ENCODE assay signal across 2 cellular contexts in the genomic region with DNA sequence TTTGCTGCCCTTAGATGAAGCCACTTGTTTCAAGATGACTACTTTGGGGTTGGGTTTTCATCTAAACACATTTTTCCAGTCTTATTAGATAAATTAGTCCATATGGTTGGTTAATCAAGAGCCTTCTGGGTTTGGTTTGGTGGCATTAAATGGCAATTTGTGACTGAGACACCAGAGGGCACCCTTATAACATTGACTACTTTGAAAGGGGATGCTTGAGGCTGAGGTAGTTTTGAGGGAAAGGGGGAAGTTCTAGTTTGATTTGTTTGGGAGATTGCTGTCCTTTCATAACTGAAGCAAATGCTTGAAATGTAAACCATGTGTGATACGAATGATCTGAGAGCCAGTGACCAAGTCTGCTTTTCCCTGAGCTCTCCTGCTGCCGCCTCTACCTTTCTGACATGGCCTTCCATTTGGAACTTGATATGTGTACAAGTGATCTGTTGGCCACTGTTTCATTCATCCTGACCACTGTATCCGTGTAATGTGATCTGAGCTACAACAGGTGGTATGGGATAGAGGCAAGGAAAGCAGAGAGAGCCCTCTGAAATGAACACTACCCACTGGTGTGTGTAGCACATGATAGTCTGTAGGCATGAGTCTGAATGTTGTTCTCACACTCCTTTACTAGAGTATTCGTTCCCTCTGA.
TF ChIP-seq lines count a peak whose summit lies in the region.

No MANE protein-coding gene starts in this region.

TF ChIP-seq in HEK293T, 16 proteins besides CTCF, POLR2A, EP300 and RAD21 (continued from another document):
- TF ChIP-seq, protein P1, sequence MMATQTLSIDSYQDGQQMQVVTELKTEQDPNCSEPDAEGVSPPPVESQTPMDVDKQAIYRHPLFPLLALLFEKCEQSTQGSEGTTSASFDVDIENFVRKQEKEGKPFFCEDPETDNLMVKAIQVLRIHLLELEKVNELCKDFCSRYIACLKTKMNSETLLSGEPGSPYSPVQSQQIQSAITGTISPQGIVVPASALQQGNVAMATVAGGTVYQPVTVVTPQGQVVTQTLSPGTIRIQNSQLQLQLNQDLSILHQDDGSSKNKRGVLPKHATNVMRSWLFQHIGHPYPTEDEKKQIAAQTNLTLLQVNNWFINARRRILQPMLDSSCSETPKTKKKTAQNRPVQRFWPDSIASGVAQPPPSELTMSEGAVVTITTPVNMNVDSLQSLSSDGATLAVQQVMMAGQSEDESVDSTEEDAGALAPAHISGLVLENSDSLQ (IDR thresholded peaks at IDR 0.05): no peak
- no peak for TF ChIP-seq ZNF384 (IDR thresholded peaks at IDR 0.05)
- no peak for TF ChIP-seq FOXM1 (IDR thresholded peaks at IDR 0.05; ENCODE audit: borderline replicate concordance)
- TF ChIP-seq LEF1 (IDR thresholded peaks at IDR 0.05; ENCODE audit: borderline replicate concordance): no peak
- no peak for TF ChIP-seq BHLHE40 (IDR thresholded peaks at IDR 0.05; ENCODE audit: borderline replicate concordance)
- TF ChIP-seq ARNT (IDR thresholded peaks at IDR 0.05): no peak
- no peak for TF ChIP-seq SUZ12 (IDR thresholded peaks at IDR 0.05)
TF ChIP-seq in HEK293T: peak in this region for 0.

TF ChIP-seq in GM12878, 131 proteins besides CTCF, POLR2A, EP300 and RAD21:
- TF ChIP-seq, protein P2, sequence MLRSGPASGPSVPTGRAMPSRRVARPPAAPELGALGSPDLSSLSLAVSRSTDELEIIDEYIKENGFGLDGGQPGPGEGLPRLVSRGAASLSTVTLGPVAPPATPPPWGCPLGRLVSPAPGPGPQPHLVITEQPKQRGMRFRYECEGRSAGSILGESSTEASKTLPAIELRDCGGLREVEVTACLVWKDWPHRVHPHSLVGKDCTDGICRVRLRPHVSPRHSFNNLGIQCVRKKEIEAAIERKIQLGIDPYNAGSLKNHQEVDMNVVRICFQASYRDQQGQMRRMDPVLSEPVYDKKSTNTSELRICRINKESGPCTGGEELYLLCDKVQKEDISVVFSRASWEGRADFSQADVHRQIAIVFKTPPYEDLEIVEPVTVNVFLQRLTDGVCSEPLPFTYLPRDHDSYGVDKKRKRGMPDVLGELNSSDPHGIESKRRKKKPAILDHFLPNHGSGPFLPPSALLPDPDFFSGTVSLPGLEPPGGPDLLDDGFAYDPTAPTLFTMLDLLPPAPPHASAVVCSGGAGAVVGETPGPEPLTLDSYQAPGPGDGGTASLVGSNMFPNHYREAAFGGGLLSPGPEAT (IDR thresholded peaks at IDR 0.05; ENCODE audit: low read depth): peak; percentile 20; the same call in 1 of the 2 replicates
- TF ChIP-seq HDAC6 (IDR thresholded peaks at IDR 0.05; ENCODE audit: unreplicated experiment): no peak
- TF ChIP-seq SMC3 (IDR thresholded peaks at IDR 0.05; ENCODE audit: borderline replicate concordance, low read length): peak; percentile 98
- no peak for TF ChIP-seq GABPA (IDR thresholded peaks at IDR 0.05; ENCODE audit: low read depth)
- no peak for TF ChIP-seq EED (IDR thresholded peaks at IDR 0.05; ENCODE audit: low read depth)
- 0 out of 2 replicates have a peak, but pooled peaks have one; percentile 22 for TF ChIP-seq HDGF (IDR thresholded peaks at IDR 0.05)
- TF ChIP-seq NFXL1 (IDR thresholded peaks at IDR 0.05; ENCODE audit: borderline replicate concordance): no peak
- no peak for TF ChIP-seq SUZ12 (IDR thresholded peaks at IDR 0.05; ENCODE audit: unreplicated experiment)
- no peak for TF ChIP-seq CREB1 (IDR thresholded peaks at IDR 0.05; ENCODE audit: low read depth)
- TF ChIP-seq HCFC1 (IDR thresholded peaks at IDR 0.05; ENCODE audit: low read length): no peak
- TF ChIP-seq YY1 (IDR thresholded peaks at IDR 0.05; ENCODE audit: low read depth, low read length): peak; percentile 49; the same call in 1 of the 2 replicates
- TF ChIP-seq ESRRA (IDR thresholded peaks at IDR 0.05; ENCODE audit: low read length): no peak
- TF ChIP-seq STAT1 (conservative IDR thresholded peaks at IDR 0.05): no peak
- TF ChIP-seq, protein P3, sequence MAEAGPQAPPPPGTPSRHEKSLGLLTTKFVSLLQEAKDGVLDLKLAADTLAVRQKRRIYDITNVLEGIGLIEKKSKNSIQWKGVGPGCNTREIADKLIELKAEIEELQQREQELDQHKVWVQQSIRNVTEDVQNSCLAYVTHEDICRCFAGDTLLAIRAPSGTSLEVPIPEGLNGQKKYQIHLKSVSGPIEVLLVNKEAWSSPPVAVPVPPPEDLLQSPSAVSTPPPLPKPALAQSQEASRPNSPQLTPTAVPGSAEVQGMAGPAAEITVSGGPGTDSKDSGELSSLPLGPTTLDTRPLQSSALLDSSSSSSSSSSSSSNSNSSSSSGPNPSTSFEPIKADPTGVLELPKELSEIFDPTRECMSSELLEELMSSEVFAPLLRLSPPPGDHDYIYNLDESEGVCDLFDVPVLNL (IDR thresholded peaks at IDR 0.05; ENCODE audit: low read depth, low read length): no peak
- no peak for TF ChIP-seq ZNF207 (IDR thresholded peaks at IDR 0.05; ENCODE audit: borderline replicate concordance)
- TF ChIP-seq, protein P4, sequence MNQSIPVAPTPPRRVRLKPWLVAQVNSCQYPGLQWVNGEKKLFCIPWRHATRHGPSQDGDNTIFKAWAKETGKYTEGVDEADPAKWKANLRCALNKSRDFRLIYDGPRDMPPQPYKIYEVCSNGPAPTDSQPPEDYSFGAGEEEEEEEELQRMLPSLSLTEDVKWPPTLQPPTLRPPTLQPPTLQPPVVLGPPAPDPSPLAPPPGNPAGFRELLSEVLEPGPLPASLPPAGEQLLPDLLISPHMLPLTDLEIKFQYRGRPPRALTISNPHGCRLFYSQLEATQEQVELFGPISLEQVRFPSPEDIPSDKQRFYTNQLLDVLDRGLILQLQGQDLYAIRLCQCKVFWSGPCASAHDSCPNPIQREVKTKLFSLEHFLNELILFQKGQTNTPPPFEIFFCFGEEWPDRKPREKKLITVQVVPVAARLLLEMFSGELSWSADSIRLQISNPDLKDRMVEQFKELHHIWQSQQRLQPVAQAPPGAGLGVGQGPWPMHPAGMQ (IDR thresholded peaks at IDR 0.05; ENCODE audit: borderline replicate concordance): no peak
- TF ChIP-seq, protein P5, sequence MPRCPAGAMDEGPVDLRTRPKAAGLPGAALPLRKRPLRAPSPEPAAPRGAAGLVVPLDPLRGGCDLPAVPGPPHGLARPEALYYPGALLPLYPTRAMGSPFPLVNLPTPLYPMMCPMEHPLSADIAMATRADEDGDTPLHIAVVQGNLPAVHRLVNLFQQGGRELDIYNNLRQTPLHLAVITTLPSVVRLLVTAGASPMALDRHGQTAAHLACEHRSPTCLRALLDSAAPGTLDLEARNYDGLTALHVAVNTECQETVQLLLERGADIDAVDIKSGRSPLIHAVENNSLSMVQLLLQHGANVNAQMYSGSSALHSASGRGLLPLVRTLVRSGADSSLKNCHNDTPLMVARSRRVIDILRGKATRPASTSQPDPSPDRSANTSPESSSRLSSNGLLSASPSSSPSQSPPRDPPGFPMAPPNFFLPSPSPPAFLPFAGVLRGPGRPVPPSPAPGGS (IDR thresholded peaks at IDR 0.05; ENCODE audit: borderline replicate concordance, insufficient read depth, low read depth, low read length, poor library complexity, severe bottlenecking): no peak
- TF ChIP-seq RELA (IDR thresholded peaks at IDR 0.05; ENCODE audit: borderline replicate concordance, partially characterized antibody): peak; percentile 31
- TF ChIP-seq, protein P1 (IDR thresholded peaks at IDR 0.05): no peak
- no peak for TF ChIP-seq FOXM1 (IDR thresholded peaks at IDR 0.05; ENCODE audit: low read depth, low read length)
- 0 out of 2 replicates have a peak, but pooled peaks have one; percentile 39 for TF ChIP-seq NBN (IDR thresholded peaks at IDR 0.05)
- TF ChIP-seq SREBF2 (IDR thresholded peaks at IDR 0.05; ENCODE audit: low read length): no peak
